ENCODE assay signal across 18 cellular contexts in genomic region chr5:95725071-95725820, GRCh38. TPM values are rescaled to one million over a fixed set of nuclear protein-coding genes. Genes with fewer than 3 reads are reported as not detected.
DNase-seq lines count a peak whose midpoint lies in the region; ATAC-seq and TF ChIP-seq lines count a peak whose summit lies in the region.
"Had no signal": no experiment of that assay in that cellular context is flagged by ENCODE, and none has a peak within 500 bp of the region (broad histone marks: within the 10 kb centered on the region; RNA-seq: fewer than 3 reads in every experiment).

No MANE protein-coding gene starts in this region.

- no peak overlapping the region for H2AK5ac ChIP-seq in IMR-90 (ENCODE audit: low read depth, low read length)

- H3K4ac ChIP-seq in IMR-90 (ENCODE audit: low read depth, low read length), result peak overlapping the region; percentile 63; the same call in 1 of the 2 replicates

- H3K4me2 ChIP-seq in IMR-90 (ENCODE audit: low read depth, low read length), result peak overlapping the region; percentile 81

- H3K4me3 Mint-ChIP-seq in endothelial cell (ENCODE audit: unreplicated experiment), result no peak overlapping the region
- H3K4me3 Mint-ChIP-seq: activated naive CD4-positive, alpha-beta T cell treated with anti-CD3 and anti-CD28 coated beads, Interleukin-2, amount 50 U/mL, for 24 hours; activated T-cell treated with anti-CD3 and anti-CD28 coated beads, Interleukin-2, amount 50 U/mL, for 24 hours; CD14-positive monocyte had no signal

- in situ Hi-C loops in IMR-90 (cut with MboI; ENCODE audit: low sequenced_read_pairs), result no loop called here
- in situ Hi-C loops in transverse colon (cut with MboI; ENCODE audit: low pct_ligation_motif_present in 1 of 4, low pct_unique_long_range_greater_than_20kb in 1 of 4, low sequenced_read_pairs in 3 of 4), result loop anchor here in 1 of 4 donors (10.0 kb wide), 1 partner anchor 60 kb away; no protein-coding TSS in a partner anchor

- H3K4me3 ChIP-seq in IMR-90 (ENCODE audit: insufficient read depth, low read depth, low read length) (no peak overlapping the region), SK-N-MC (peak overlapping the region; percentile 72), transverse colon (no peak overlapping the region)
- H3K4me3 ChIP-seq: testis had no signal

- peaks cover 2% of the 10 kb centered on the region for H3K27me3 Mint-ChIP-seq in endothelial cell (ENCODE audit: unreplicated experiment)

- peak overlapping the region; percentile 91 for H2BK20ac ChIP-seq in IMR-90 (ENCODE audit: low read depth, low read length)

- H4K20me1 ChIP-seq in IMR-90 (ENCODE audit: insufficient read depth, low read length), result no peaks in the 10 kb centered on the region

- no peak overlapping the region for H3K56ac ChIP-seq in IMR-90 (ENCODE audit: extremely low read depth, insufficient read depth, low read length)

- no peak overlapping the region for H2AFZ ChIP-seq in IMR-90 (replicated peaks; ENCODE audit: low read length, poor library complexity)

- H3K27me3 ChIP-seq in IMR-90 (ENCODE audit: control insufficient read depth, insufficient read depth, low read length) (no peaks in the 10 kb centered on the region), transverse colon (no peaks in the 10 kb centered on the region)
- H3K27me3 ChIP-seq: testis had no signal

- peaks cover 2% of the 10 kb centered on the region for H3K36me3 Mint-ChIP-seq in endothelial cell (ENCODE audit: low read depth, unreplicated experiment)
- H3K36me3 Mint-ChIP-seq: activated naive CD4-positive, alpha-beta T cell treated with anti-CD3 and anti-CD28 coated beads, Interleukin-2, amount 50 U/mL, for 24 hours; CD14-positive monocyte had no signal

- peak overlapping the region; percentile 74; the same call in 1 of the 2 replicates for H3K14ac ChIP-seq in IMR-90 (replicated peaks; ENCODE audit: low read depth, low read length)

- H3K4me1 ChIP-seq in IMR-90 (ENCODE audit: control insufficient read depth, insufficient read depth, low read length), result peaks cover 23% of the 10 kb centered on the region
- peaks cover 4 to 67% (median 19%) of the 10 kb centered on the region in 4 donors for H3K4me1 ChIP-seq in transverse colon

- POLR2A ChIA-PET in IMR-90 (lab: Charles Lee; ENCODE audit: unreplicated experiment), result interaction anchor here (0.7 kb wide), 1 partner anchor 35 kb away, joined by 9 read pairs; no protein-coding TSS in a partner anchor

- no peaks in the 10 kb centered on the region for H3K9me3 Mint-ChIP-seq in endothelial cell (ENCODE audit: unreplicated experiment)
- H3K9me3 Mint-ChIP-seq: activated naive CD4-positive, alpha-beta T cell treated with anti-CD3 and anti-CD28 coated beads, Interleukin-2, amount 50 U/mL, for 24 hours; activated T-cell treated with anti-CD3 and anti-CD28 coated beads, Interleukin-2, amount 50 U/mL, for 24 hours; CD14-positive monocyte had no signal

- peak overlapping the region; percentile 77; the same call in 1 of the 2 replicates for H3K9ac ChIP-seq in IMR-90 (ENCODE audit: low read depth, low read length)
- H3K9ac ChIP-seq in SK-N-MC (ENCODE audit: insufficient read length), result peak overlapping the region; percentile 82

- H3K27ac Mint-ChIP-seq in endothelial cell (ENCODE audit: unreplicated experiment), result no peak overlapping the region
- H3K27ac Mint-ChIP-seq: activated naive CD4-positive, alpha-beta T cell treated with anti-CD3 and anti-CD28 coated beads, Interleukin-2, amount 50 U/mL, for 24 hours; activated T-cell treated with anti-CD3 and anti-CD28 coated beads, Interleukin-2, amount 50 U/mL, for 24 hours; CD14-positive monocyte had no signal

- peak overlapping the region in 1 of 2 experiments; percentile 63; a peak in 2 of 4 replicates for H4K8ac ChIP-seq in IMR-90 (ENCODE audit: low read depth in 2 of 2, low read length in 2 of 2)

- H3K27ac ChIP-seq in IMR-90 (ENCODE audit: insufficient read depth, low read length) (peak overlapping the region; percentile 98; the same call in 1 of the 2 replicates), SK-N-MC (peak overlapping the region; percentile 99), transverse colon (peak overlapping the region; percentile 47 to 95 (median 71))

- peak overlapping the region; percentile 80 for H2BK5ac ChIP-seq in IMR-90 (ENCODE audit: low read depth, low read length, poor library complexity, severe bottlenecking)

- TF ChIP-seq POLR2A in IMR-90 (IDR thresholded peaks at IDR 0.05; ENCODE audit: low read depth, low read length) (no peak), transverse colon (IDR thresholded peaks at IDR 0.05) (no peak)

- TF ChIP-seq CTCF in IMR-90 (conservative IDR thresholded peaks at IDR 0.05; ENCODE audit: low read depth, low read length), result no peak
- no peak for TF ChIP-seq CTCF in transverse colon (IDR thresholded peaks at IDR 0.05)
- no peak for TF ChIP-seq CTCF in endothelial cell (IDR thresholded peaks at IDR 0.05; ENCODE audit: unreplicated experiment)

- H2BK120ac ChIP-seq in IMR-90 (ENCODE audit: low read depth, low read length), result peak overlapping the region; percentile 65; the same call in 1 of the 2 replicates

- ATAC-seq in IMR-90 (ENCODE audit: low read depth), result no peak
- no peak for ATAC-seq in HG03342 (IDR thresholded peaks at IDR 0.05; ENCODE audit: unreplicated experiment)
- no peak for ATAC-seq in Right ventricle myocardium superior (ENCODE audit: poor library complexity)

- CTCF ChIA-PET in IMR-90 (lab: Yijun Ruan, JAX), result interaction anchor here (0.6 to 3.5 kb wide), 2 partner anchors 9 to 61 kb away, joined by 4 to 16 read pairs; no protein-coding TSS in a partner anchor

- no peak for DNase-seq in IMR-90
- DNase-seq in SK-N-MC (ENCODE audit: low read depth, low spot score), result no peak
- DNase-seq in fibroblast of gingiva (ENCODE audit: low read depth), result peak; percentile 35
- DNase-seq in transverse colon, result no peak
- no peak for DNase-seq in endothelial cell (ENCODE audit: low spot score)
- no peak for DNase-seq in Right ventricle myocardium superior
- DNase-seq: activated CD4-positive, alpha-beta T cell treated with anti-CD3 and anti-CD28 coated beads, Interleukin-2, amount 50 U/mL, for 1 hour; activated T-cell treated with anti-CD3 and anti-CD28 coated beads, Interleukin-2, amount 50 U/mL, for 24 hours; hypothalamus; midbrain; NCI-H1417; stimulated activated CD4-positive, alpha-beta T cell treated with anti-CD3 and anti-CD28 coated beads, Interleukin-4, amount 100 ng/mL, for 24 hours; stimulated activated CD8-positive, alpha-beta memory T cell treated with anti-CD3 and anti-CD28 coated beads, Interleukin-4, amount 100 ng/mL, for 48 hours; testis had no signal

- peak overlapping the region; percentile 56; the same call in 1 of the 2 replicates for H4K91ac ChIP-seq in IMR-90 (ENCODE audit: insufficient read depth, low read depth, low read length)

- peaks cover 7% of the 10 kb centered on the region; the same call in 1 of the 2 replicates for H3K9me1 ChIP-seq in IMR-90 (ENCODE audit: insufficient read depth, low read length)

- no peak overlapping the region for H3K23ac ChIP-seq in IMR-90 (ENCODE audit: low read depth, low read length)

- H3K79me1 ChIP-seq in IMR-90 (ENCODE audit: low read depth in 1 of 2, low read length in 2 of 2), result peaks cover 0 to 16% of the 10 kb centered on the region in 2 experiments; a peak in 2 of 4 replicates

- peak overlapping the region; percentile 97 for H3K18ac ChIP-seq in IMR-90 (ENCODE audit: low read depth, low read length)

- no peaks in the 10 kb centered on the region for H3K36me3 ChIP-seq in IMR-90 (ENCODE audit: control insufficient read depth, insufficient read depth, low read length)
- no peaks in the 10 kb centered on the region for H3K36me3 ChIP-seq in SK-N-MC (ENCODE audit: insufficient read depth, low read length)
- no peaks in the 10 kb centered on the region for H3K36me3 ChIP-seq in transverse colon

- no peaks in the 10 kb centered on the region for H3K9me3 ChIP-seq in IMR-90 (ENCODE audit: control insufficient read depth, insufficient read depth, low read length)
- H3K9me3 ChIP-seq in SK-N-MC (ENCODE audit: low read depth, low read length), result no peaks in the 10 kb centered on the region
- H3K9me3 ChIP-seq in transverse colon, result no peaks in the 10 kb centered on the region
- H3K9me3 ChIP-seq: testis had no signal

- dilution Hi-C loops in IMR-90 (cut with HindIII; ENCODE audit: low sequenced_read_pairs, unreplicated experiment), result no loop called here

- no peak overlapping the region for H2AK9ac ChIP-seq in IMR-90 (replicated peaks; ENCODE audit: low read depth, low read length, poor library complexity)

- H4K5ac ChIP-seq in IMR-90 (ENCODE audit: low read depth, low read length), result peak overlapping the region; percentile 94

- BruUV-seq in IMR-90 (replicated peaks; lab: Mats Ljungman, UMichigan), result no TSS peak

- H3K4me1 Mint-ChIP-seq in endothelial cell (ENCODE audit: unreplicated experiment), result peaks cover 23% of the 10 kb centered on the region

- no peak overlapping the region; the same call in 2 of the 3 replicates for H2BK15ac ChIP-seq in IMR-90 (ENCODE audit: low read depth, low read length)

- no CpG with 5 or more reads among the region's 5 CpGs for WGBS in IMR-90 (ENCODE audit: extremely low coverage in 2 of 2, insufficient read length in 1 of 2), 2 experiments
- 60 to 67% methylated on average over 5 of the region's 5 CpGs for WGBS in transverse colon (ENCODE audit: low coverage in 1 of 2), 2 donors

- no peak for TF ChIP-seq RAD21 in IMR-90 (IDR thresholded peaks at IDR 0.05; ENCODE audit: low read length)

- TF ChIP-seq EP300 in transverse colon (IDR thresholded peaks at IDR 0.05; ENCODE audit: low read depth), result no peak

- intact Hi-C loops in IMR-90 (cut with micrococcal nuclease) (no loop called here), transverse colon (cut with DNase I; ENCODE audit: low total_unique reads) (no loop called here), Right ventricle myocardium superior (cut with DNase I) (no loop called here)

TF ChIP-seq in IMR-90, 13 proteins besides CTCF, POLR2A, EP300 and RAD21 (continues in another document):
- TF ChIP-seq MAZ (IDR thresholded peaks at IDR 0.05; ENCODE audit: borderline replicate concordance, low read depth, low read length) (no peak), BHLHE40 (IDR thresholded peaks at IDR 0.05; ENCODE audit: low read depth, low read length) (no peak), RFX5 (IDR thresholded peaks at IDR 0.05; ENCODE audit: low read depth, low read length) (no peak)

RNA-seq across cellular contexts. Expression of gene RHOBTB3, which starts 5.9 kb away (rescaled TPM):
- total RNA-seq in IMR-90 (2012; rRNA removed) (356 and 447 TPM in 2 replicates), transverse colon (100 to 1,000 TPM in 1 of 4 donors, 10 to 100 TPM in 3; 53.0 to 143 (median 84.2) TPM), endothelial cell (ENCODE audit: unreplicated experiment) (22.8 TPM), Right ventricle myocardium superior (81.1 TPM)
- 117 and 118 TPM in 2 replicates for polyA plus RNA-seq in IMR-90 (2012; rRNA removed)
- polyA plus RNA-seq in IMR-90 (2012; cell fraction: cytosol; rRNA removed), result 106 and 114 TPM in 2 replicates
- polyA plus RNA-seq in IMR-90 (2012; cell fraction: nucleus; rRNA removed; ENCODE audit: low replicate concordance), result 115 and 315 TPM in 2 replicates

RNA-seq across cellular contexts. Expression of gene SPATA9, which starts 42.5 kb away (rescaled TPM):
- total RNA-seq in IMR-90 (2012; rRNA removed) (0.72 and 0.83 TPM in 2 replicates), transverse colon (1 to 10 TPM in 1 of 4 donors, under 1 TPM in 1, not detected in 2; 0.82 to 1.5 TPM), endothelial cell (ENCODE audit: unreplicated experiment) (0.33 TPM), Right ventricle myocardium superior (not detected)
- polyA plus RNA-seq in IMR-90 (2012; rRNA removed), result 0.66 and 0.86 TPM in 2 replicates
- polyA plus RNA-seq in IMR-90 (2012; cell fraction: cytosol; rRNA removed), result 0.16 and 0.25 TPM in 2 replicates
- polyA plus RNA-seq in IMR-90 (2012; cell fraction: nucleus; rRNA removed; ENCODE audit: low replicate concordance), result 0.21 and 2.0 TPM in 2 replicates
- total RNA-seq: kidney epithelial cell had no signal
- polyA plus RNA-seq: CD14-positive monocyte had no signal
